1 cellular context compared by ENCODE assay signal in genomic region chr19:50803633-50804419, GRCh38.
TF ChIP-seq lines count a peak whose summit lies in the region.

No MANE protein-coding gene starts in this region.

TF ChIP-seq in H1, 55 proteins besides CTCF, POLR2A, EP300 and RAD21:
- TF ChIP-seq POLR2AphosphoS5 (IDR thresholded peaks at IDR 0.05; ENCODE audit: low read depth, low read length) = peak; percentile 46
- TF ChIP-seq ASH2L (IDR thresholded peaks at IDR 0.05; ENCODE audit: low read length) = peak; percentile 50
- TF ChIP-seq YY1 (IDR thresholded peaks at IDR 0.05; ENCODE audit: low read depth, low read length) = no peak; the same call in 1 of the 2 replicates
- no peak for TF ChIP-seq PHF8 (conservative IDR thresholded peaks at IDR 0.05; ENCODE audit: low read depth, low read length)
- TF ChIP-seq SP2 (IDR thresholded peaks at IDR 0.05; ENCODE audit: low read length) = no peak
- no peak for TF ChIP-seq TBP (IDR thresholded peaks at IDR 0.05; ENCODE audit: low read depth, low read length)
- peak in 1 of 2 experiments; percentile 65; a peak in 1 of 4 replicates for TF ChIP-seq SIN3A (conservative IDR thresholded peaks at IDR 0.05 in 1 of 2, IDR thresholded peaks at IDR 0.05 in 1 of 2; ENCODE audit: low read depth in 1 of 2, low read length in 2 of 2)
- no peak for TF ChIP-seq SAP30 (IDR thresholded peaks at IDR 0.05; ENCODE audit: insufficient read depth, insufficient replicate concordance, low read length)
- TF ChIP-seq CHD1 (IDR thresholded peaks at IDR 0.05; ENCODE audit: low read depth, low read length) = no peak
